ENCODE assay signal across 15 cellular contexts in genomic region chr14:81523616-81524015, GRCh38. TPM values are rescaled to one million over a fixed set of nuclear protein-coding genes. Genes with fewer than 3 reads are reported as not detected.
DNase-seq lines count a peak whose midpoint lies in the region; ATAC-seq and TF ChIP-seq lines count a peak whose summit lies in the region.
"Had no signal": no experiment of that assay in that cellular context is flagged by ENCODE, and none has a peak within 500 bp of the region (broad histone marks: within the 10 kb centered on the region; RNA-seq: fewer than 3 reads in every experiment).

No MANE protein-coding gene starts in this region.

- intact Hi-C loops in right lobe of liver (cut with DNase I) = no loop called here

- H2BK120ac ChIP-seq in mesendoderm (ENCODE audit: low read depth, low read length) = no peak overlapping the region

- H3K79me2 ChIP-seq in mesendoderm (ENCODE audit: control insufficient read depth, insufficient read depth, low read length) = no peaks in the 10 kb centered on the region

- WGBS in mesendoderm (ENCODE audit: extremely low coverage, insufficient coverage, low lambda C conversion rate) = no CpG with 5 or more reads among the region's 2 CpGs
- WGBS in right lobe of liver (ENCODE audit: insufficient coverage, low coverage, low lambda C conversion rate, missing lambda C conversion rate) = 74% methylated on average over 2 of the region's 2 CpGs

- H2BK15ac ChIP-seq in mesendoderm (replicated peaks; ENCODE audit: low read depth) = no peak overlapping the region

- no peak for DNase-seq in activated CD4-positive, CD25-positive, alpha-beta regulatory T cell (lab: John Stamatoyannopoulos, UW)
- peak; percentile 96 for DNase-seq in mesendoderm
- no peak for DNase-seq in DMS 273 (lab: John Stamatoyannopoulos, UW; ENCODE audit: unreplicated experiment)
- no peak for DNase-seq in anterior cingulate cortex (lab: John Stamatoyannopoulos, UW)
- no peak for DNase-seq in right lobe of liver
- DNase-seq: CD4-positive, alpha-beta T cell; GDM1; hypothalamus; T1000 had no signal

- TF ChIP-seq CTCF in right lobe of liver (IDR thresholded peaks at IDR 0.05) = no peak

- H3K36me3 ChIP-seq in mesendoderm (ENCODE audit: control insufficient read depth, insufficient read depth, low read length) (no peaks in the 10 kb centered on the region), right lobe of liver (peaks cover 0 to 45% (median 16%) of the 10 kb centered on the region in 4 donors)

- H3K4me2 ChIP-seq in mesendoderm (ENCODE audit: low read length) = no peak overlapping the region

- H2BK5ac ChIP-seq in mesendoderm (ENCODE audit: low read length) = no peak overlapping the region

- no peaks in the 10 kb centered on the region for H3K9me3 ChIP-seq in right lobe of liver

- H3K27ac ChIP-seq in mesendoderm (ENCODE audit: low read depth, low read length) (peak overlapping the region; percentile 79), right lobe of liver (no peak overlapping the region)
- H3K27ac ChIP-seq: 22Rv1, RWPE1 had no signal

- H3K18ac ChIP-seq in mesendoderm (ENCODE audit: low read length) = no peak overlapping the region

- H3K27me3 ChIP-seq in mesendoderm (ENCODE audit: insufficient read depth, low read length, poor library complexity) = no peaks in the 10 kb centered on the region
- no peaks in the 10 kb centered on the region for H3K27me3 ChIP-seq in right lobe of liver

- no peak overlapping the region for H4K5ac ChIP-seq in mesendoderm (ENCODE audit: low read length)

- no peak for TF ChIP-seq POLR2A in right lobe of liver (IDR thresholded peaks at IDR 0.05)

- H3K4me1 ChIP-seq in mesendoderm (ENCODE audit: control insufficient read depth, low read depth, low read length) (peaks cover 13% of the 10 kb centered on the region), right lobe of liver (peaks cover 0 to 38% (median 17%) of the 10 kb centered on the region in 4 donors)

- H2AK5ac ChIP-seq in mesendoderm (ENCODE audit: low read length) = no peak overlapping the region

- H3K23ac ChIP-seq in mesendoderm (ENCODE audit: low read length) = no peak overlapping the region

- H3K4me3 ChIP-seq in mesendoderm (ENCODE audit: low read length) = no peak overlapping the region
- no peak overlapping the region for H3K4me3 ChIP-seq in right lobe of liver

- no peaks in the 10 kb centered on the region for H3K79me1 ChIP-seq in mesendoderm (ENCODE audit: low read length)

- no peak overlapping the region for H3K9ac ChIP-seq in mesendoderm (ENCODE audit: low read length)

- H3K4ac ChIP-seq in mesendoderm (ENCODE audit: low read depth, low read length) = no peak overlapping the region

- ATAC-seq in activated CD4-positive, CD25-positive, alpha-beta regulatory T cell treated with anti-CD3 and anti-CD28 coated beads, Interleukin-2, amount 50 U/mL, for 24 hours = peak; percentile 51 to 71
- ATAC-seq in GM21576 (IDR thresholded peaks at IDR 0.05; ENCODE audit: unreplicated experiment) (peak; percentile 70), HG03097 (IDR thresholded peaks at IDR 0.05; ENCODE audit: low FRiP score, unreplicated experiment) (peak; percentile 49), right lobe of liver (no peak)
- ATAC-seq: esophagus mucosa had no signal

- no peak overlapping the region for H4K8ac ChIP-seq in mesendoderm (ENCODE audit: low read depth, low read length)

- H3K56ac ChIP-seq in mesendoderm (ENCODE audit: low read length) = peak overlapping the region; percentile 89

RNA-seq across cellular contexts. Expression of gene SEL1L, which starts 10.0 kb away (rescaled TPM):
- 12.1 TPM for polyA plus RNA-seq in mesendoderm (2013, experiment 1 of 2)
- 11.6 TPM for polyA plus RNA-seq in mesendoderm (2013, experiment 2 of 2)
- total RNA-seq in right lobe of liver = 100 to 1,000 TPM in 4 of 6 experiments, 10 to 100 TPM in 2; 60.7 to 146 (median 123) TPM

Comparison
In these comparisons a context has a peak if more than half of its experiments do, and no peak if none do; other contexts are left out.
1. ATAC-seq: peak in activated CD4-positive, CD25-positive, alpha-beta regulatory T cell treated with anti-CD3 and anti-CD28 coated beads, Interleukin-2, amount 50 U/mL, for 24 hours (2 of 2), GM21576 (single experiment) and HG03097 (single experiment); none in right lobe of liver (0 of 4).